17 cellular contexts compared by ENCODE assay signal in the genomic region with DNA sequence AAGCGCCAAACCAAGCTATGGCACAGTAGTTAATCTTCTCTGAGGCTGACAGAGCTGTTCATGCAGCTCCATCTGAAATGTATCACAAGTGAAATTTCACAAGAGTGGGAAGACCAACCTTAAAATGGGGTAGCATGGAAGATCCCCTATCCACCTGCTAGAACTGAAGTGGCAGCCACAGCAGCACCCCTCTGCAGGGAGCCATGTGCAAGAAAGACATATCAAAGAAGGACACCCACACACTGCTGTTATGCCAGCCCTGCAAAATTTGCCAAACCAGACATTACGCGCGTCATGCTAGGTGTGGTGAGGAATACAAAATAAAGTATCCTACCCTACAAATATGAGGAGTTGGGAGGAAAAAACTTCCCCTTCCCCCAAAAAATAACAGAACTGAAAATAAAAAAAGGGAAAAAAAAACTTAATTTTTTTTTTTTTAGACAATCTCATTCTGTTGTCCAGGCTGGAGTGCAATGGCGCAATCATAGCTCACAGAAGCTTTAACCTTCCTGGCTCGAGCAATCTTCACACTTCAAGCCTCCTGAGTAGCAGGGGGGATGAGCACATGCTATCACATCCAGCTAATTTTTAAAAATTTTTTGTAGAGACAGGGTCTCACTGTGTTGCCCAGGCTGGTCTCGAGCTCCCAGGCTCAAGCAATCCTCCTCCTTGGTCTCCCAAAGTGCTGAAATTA.
"Had no signal": no experiment of that assay in that cellular context is flagged by ENCODE, and none has a peak within 500 bp of the region (broad histone marks: within the 10 kb centered on the region; RNA-seq: fewer than 3 reads in every experiment).

No MANE protein-coding gene starts in this region.

- DNase-seq: activated CD4-positive, alpha-beta T cell treated with anti-CD3 and anti-CD28 coated beads, Interleukin-2, amount 10 ng/mL, durations not matched to agents 7 days and 5 days; activated CD4-positive, CD25-positive, alpha-beta regulatory T cell treated with anti-CD3 and anti-CD28 coated beads, Interleukin-2, amount 50 U/mL, for 72 hours; activated gamma-delta T cell treated with Interleukin-2 at 50 U/mL for 16 hours; activated T-cell treated with anti-CD3 and anti-CD28 coated beads, Interleukin-2, amount 50 U/mL, for 1 hour; aorta; dermis blood vessel endothelial cell; effector CD8-positive, alpha-beta T cell; foreskin keratinocyte; left colon; mucosa of descending colon; retina; spleen; stimulated activated CD4-positive, alpha-beta T cell treated with anti-CD3 and anti-CD28 coated beads, Interleukin-4, amount 100 ng/mL, for 1 hour; stimulated activated naive CD4-positive, alpha-beta T cell; WERI-Rb-1 had no signal

- H3K27me3 ChIP-seq: foreskin keratinocyte, neural progenitor cell, spleen had no signal

- H3K27ac ChIP-seq: foreskin keratinocyte, neural progenitor cell, spleen, thoracic aorta, WERI-Rb-1 had no signal

- H3K4me2 ChIP-seq: neural progenitor cell had no signal

- H3K36me3 ChIP-seq: neural progenitor cell, spleen, thoracic aorta, WERI-Rb-1 had no signal

- H3K9ac ChIP-seq: neural progenitor cell had no signal

- ATAC-seq: foreskin keratinocyte, left colon, mucosa of descending colon had no signal

- H3K4me3 ChIP-seq: mucosa of descending colon, neural progenitor cell, spleen, thoracic aorta had no signal
